Comparison of ENCODE assay signal across 8 cellular contexts in genomic region chr1:66925558-66925910, GRCh38. TPM values are rescaled to one million over a fixed set of nuclear protein-coding genes. Genes with fewer than 3 reads are reported as not detected.
DNase-seq lines count a peak whose midpoint lies in the region; ATAC-seq, FAIRE-seq and TF ChIP-seq lines count a peak whose summit lies in the region.

No MANE protein-coding gene starts in this region.

- H3K36me3 ChIP-seq in K562 (ENCODE audit: control insufficient read depth, insufficient read depth, low read length) (peaks cover 2% of the 10 kb centered on the region; the same call in 1 of the 3 replicates), mesodermal cell (ENCODE audit: control insufficient read depth, insufficient read depth, low read length) (peaks cover 2% of the 10 kb centered on the region)

- peak overlapping the region; percentile 93 for H3K4me2 ChIP-seq in K562 (ENCODE audit: insufficient read depth, low read length)

- TF ChIP-seq POLR2A in K562 (conservative IDR thresholded peaks at IDR 0.05): no peak

- H3K27ac ChIP-seq in K562 (ENCODE audit: extremely low read depth, low read depth, low read length) (peak overlapping the region; percentile 81), mesodermal cell (ENCODE audit: low read depth, low read length, severe bottlenecking) (peak overlapping the region; percentile 93)

- POLR2A ChIA-PET in K562 (lab: Yijun Ruan, JAX): interaction anchor here (0.7 to 1.9 kb wide), 2 partner anchors 9 to 41 kb away, joined by 4 to 8 read pairs; no protein-coding TSS in a partner anchor

- H3K4me1 ChIP-seq in K562 (replicated peaks in 1 of 2; ENCODE audit: control insufficient read depth in 2 of 2, insufficient read depth in 2 of 2, low read length in 2 of 2) (peaks cover 4 to 16% of the 10 kb centered on the region in 2 experiments; a peak in 4 of 5 replicates), mesodermal cell (ENCODE audit: control insufficient read depth, insufficient read depth, low read length, poor library complexity, severe bottlenecking) (peaks cover 6% of the 10 kb centered on the region)

- no peaks in the 10 kb centered on the region for H4K20me1 ChIP-seq in K562 (replicated peaks; ENCODE audit: control insufficient read depth, insufficient read depth, low read length)

- no peak for DNase-seq in GM12865 (ENCODE audit: low read depth)
- DNase-seq in K562 (ENCODE audit: extremely low read depth in 1 of 4, low spot score in 3 of 4): no peak
- no peak for DNase-seq in NCI-H1105 treated with DMSO at 0.1 percent for 48 hours (lab: John Stamatoyannopoulos, UW)
- no peak for DNase-seq in stimulated activated CD4-positive, alpha-beta T cell treated with anti-CD3 and anti-CD28 coated beads, Interleukin-12 subunit alpha, Interleukin-12 subunit beta, amount 100 ng/mL, for 4 hours

- WGBS in K562 (ENCODE audit: insufficient coverage, low coverage, missing lambda C conversion rate): 0% methylated on average over 11 of the region's 11 CpGs
- 0 to 3% methylated on average over 8 of the region's 11 CpGs for WGBS in mesodermal cell (ENCODE audit: insufficient coverage in 2 of 2), 2 experiments

- in situ Hi-C loops in K562 (cut with MboI): no loop called here

- peak overlapping the region; percentile 96 for H3K4me3 ChIP-seq in GM12865 (ENCODE audit: low read depth, low read length)
- peak overlapping the region; percentile 85 for H3K4me3 ChIP-seq in K562
- H3K4me3 ChIP-seq in mesodermal cell (ENCODE audit: extremely low read depth, insufficient read depth, low read length, poor library complexity, severe bottlenecking): peak overlapping the region; percentile 56

- intact Hi-C loops in K562 (cut with micrococcal nuclease): loop anchor here (2.0 to 5.0 kb wide), 3 partner anchors 157 to 507 kb away; partner anchors contain the start of gene SERBP1

- H3K9me1 ChIP-seq in K562 (ENCODE audit: control insufficient read depth, insufficient read depth, low read length): no peaks in the 10 kb centered on the region

- no peak for TF ChIP-seq RAD21 in K562 (CRISPR knock-in tag; conservative IDR thresholded peaks at IDR 0.05 in 1 of 2, IDR thresholded peaks at IDR 0.05 in 1 of 2)

- H2AFZ ChIP-seq in K562 (ENCODE audit: low read depth, low read length): peak overlapping the region; percentile 98

- H3K9me3 ChIP-seq in K562 (replicated peaks; ENCODE audit: control insufficient read depth, insufficient read depth, low read depth, low read length): no peaks in the 10 kb centered on the region
- H3K9me3 ChIP-seq in mesodermal cell (ENCODE audit: control insufficient read depth, low read length): no peaks in the 10 kb centered on the region

- peaks cover 73% of the 10 kb centered on the region for H3K79me2 ChIP-seq in K562 (ENCODE audit: control insufficient read depth, insufficient read depth, low read length)

- FAIRE-seq in K562 (lab: Jason Lieb, UNC): no peak

- TF ChIP-seq CTCF in GM12865 (IDR thresholded peaks at IDR 0.05; ENCODE audit: insufficient read depth, low read depth, low read length, missing control alignments) (no peak), K562 (IDR thresholded peaks at IDR 0.05 in 2 of 3, conservative IDR thresholded peaks at IDR 0.05 in 1 of 3; ENCODE audit: insufficient read depth in 2 of 3, low read depth in 1 of 3, low read length in 3 of 3) (no peak)

- peak overlapping the region; percentile 62 to 89 for H3K9ac ChIP-seq in K562 (ENCODE audit: insufficient read depth in 1 of 2, low read depth in 2 of 2, low read length in 2 of 2)

- no peaks in the 10 kb centered on the region for H3K27me3 ChIP-seq in K562 (ENCODE audit: control insufficient read depth in 2 of 2, insufficient read depth in 2 of 2, low read length in 2 of 2)

- ATAC-seq in HG03108 (IDR thresholded peaks at IDR 0.05; ENCODE audit: unreplicated experiment) (peak; percentile 0), K562 (peak; percentile 46), HG03354 (IDR thresholded peaks at IDR 0.05; ENCODE audit: poor library complexity, severe bottlenecking, unreplicated experiment) (no peak), HG03571 (IDR thresholded peaks at IDR 0.05; ENCODE audit: unreplicated experiment) (no peak)

- CTCF ChIA-PET in K562 (lab: Yijun Ruan, JAX; ENCODE audit: low intra/inter-chr PET ratio): no interaction called here

- no peak for TF ChIP-seq EP300 in K562 (IDR thresholded peaks at IDR 0.05; ENCODE audit: low read length)

- no TSS peak for BruUV-seq in K562 (replicated peaks; lab: Mats Ljungman, UMichigan)

TF ChIP-seq in K562, 482 proteins besides CTCF, POLR2A, EP300 and RAD21 (continues in another document):
- TF ChIP-seq CBFB (CRISPR knock-in tag; IDR thresholded peaks at IDR 0.05) (peak; percentile 20; the same call in 1 of the 2 replicates), ILF3 (IDR thresholded peaks at IDR 0.05; ENCODE audit: borderline replicate concordance) (no peak), TEAD4 (IDR thresholded peaks at IDR 0.05; ENCODE audit: low read length) (0 out of 2 replicates have a peak, but pooled peaks have one; percentile 3), TEAD4 (CRISPR knock-in tag; IDR thresholded peaks at IDR 0.05; ENCODE audit: borderline replicate concordance) (no peak), HCFC1 (IDR thresholded peaks at IDR 0.05; ENCODE audit: low read depth, low read length) (no peak), ZBTB1 (CRISPR knock-in tag; IDR thresholded peaks at IDR 0.05; ENCODE audit: borderline replicate concordance, low read depth) (no peak), ERF (CRISPR knock-in tag; IDR thresholded peaks at IDR 0.05) (no peak), ZNF589 (CRISPR knock-in tag; IDR thresholded peaks at IDR 0.05; ENCODE audit: low read depth) (peak; percentile 60; the same call in 1 of the 2 replicates)
- TF ChIP-seq, protein P1, sequence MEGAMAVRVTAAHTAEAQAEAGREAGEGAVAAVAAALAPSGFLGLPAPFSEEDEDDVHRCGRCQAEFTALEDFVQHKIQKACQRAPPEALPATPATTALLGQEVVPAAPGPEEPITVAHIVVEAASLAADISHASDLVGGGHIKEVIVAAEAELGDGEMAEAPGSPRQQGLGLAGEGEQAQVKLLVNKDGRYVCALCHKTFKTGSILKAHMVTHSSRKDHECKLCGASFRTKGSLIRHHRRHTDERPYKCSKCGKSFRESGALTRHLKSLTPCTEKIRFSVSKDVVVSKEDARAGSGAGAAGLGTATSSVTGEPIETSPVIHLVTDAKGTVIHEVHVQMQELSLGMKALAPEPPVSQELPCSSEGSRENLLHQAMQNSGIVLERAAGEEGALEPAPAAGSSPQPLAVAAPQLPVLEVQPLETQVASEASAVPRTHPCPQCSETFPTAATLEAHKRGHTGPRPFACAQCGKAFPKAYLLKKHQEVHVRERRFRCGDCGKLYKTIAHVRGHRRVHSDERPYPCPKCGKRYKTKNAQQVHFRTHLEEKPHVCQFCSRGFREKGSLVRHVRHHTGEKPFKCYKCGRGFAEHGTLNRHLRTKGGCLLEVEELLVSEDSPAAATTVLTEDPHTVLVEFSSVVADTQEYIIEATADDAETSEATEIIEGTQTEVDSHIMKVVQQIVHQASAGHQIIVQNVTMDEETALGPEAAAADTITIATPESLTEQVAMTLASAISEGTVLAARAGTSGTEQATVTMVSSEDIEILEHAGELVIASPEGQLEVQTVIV (CRISPR knock-in tag; IDR thresholded peaks at IDR 0.05; ENCODE audit: borderline replicate concordance): no peak

RNA-seq across cellular contexts. Expression of gene MIER1, which starts 0.7 kb away (rescaled TPM):
- 20.1 and 103 TPM in 2 replicates for total RNA-seq in K562 (2011; cell fraction: chromatin; rRNA removed; ENCODE audit: low replicate concordance)
- total RNA-seq in K562 (2011; cell fraction: nucleolus; rRNA removed): 10.7 and 14.5 TPM in 2 replicates
- total RNA-seq in K562 (2011; cell fraction: nucleoplasm; rRNA removed): 40.5 and 69.3 TPM in 2 replicates
- total RNA-seq in K562 (2014; rRNA removed): 14.7 and 17.6 TPM in 2 replicates
- 34.8 and 41.3 TPM in 2 replicates for total RNA-seq in K562 (2014; rRNA removed; fragmentation: Illumina TruSeq; extraction: Trizol)
- 28.7 and 28.9 TPM in 2 replicates for total RNA-seq in K562 (2015; rRNA removed; fragmentation: Illumina TruSeq; extraction: Trizol)
- total RNA-seq in K562 (2021): 23.1 and 23.7 TPM in 2 replicates
- polyA plus RNA-seq in K562 (2011; rRNA removed): 13.5 and 16.3 TPM in 2 replicates
- 1.7 and 4.6 TPM in 2 replicates for polyA plus RNA-seq in K562 (2011; cell fraction: cytosol; rRNA removed)
- polyA plus RNA-seq in K562 (2011; cell fraction: nucleus; rRNA removed): 9.3 and 12.9 TPM in 2 replicates
- 10.5 and 15.0 TPM in 2 replicates for polyA plus RNA-seq in K562 (2012)
- polyA plus RNA-seq in K562 (2014; fragmentation: Illumina TruSeq; extraction: Trizol): 16.4 and 18.4 TPM in 2 replicates
- polyA plus RNA-seq in K562 (2014; fragmentation: Nextera tagmentation; extraction: Ambion mirVana): 10 to 100 TPM; 21.5 to 23.7 TPM
- 13.7 and 13.9 TPM in 2 replicates for polyA plus RNA-seq in K562 (2014; rRNA removed)
- polyA minus RNA-seq in K562 (2011; rRNA and poly(A)+ RNA removed): 55.8 and 70.1 TPM in 2 replicates
- polyA minus RNA-seq in K562 (2011; cell fraction: cytosol; rRNA and poly(A)+ RNA removed): 17.5 and 20.6 TPM in 2 replicates
- 28.3 and 43.8 TPM in 2 replicates for polyA minus RNA-seq in K562 (2011; cell fraction: nucleus; rRNA and poly(A)+ RNA removed)
- polyA plus RNA-seq in mesodermal cell (2013, experiment 1 of 2): 25.4 TPM
- 30.2 TPM for polyA plus RNA-seq in mesodermal cell (2013, experiment 2 of 2)

RNA-seq across cellular contexts. Expression of gene DNAI4, which starts 0.9 kb away (rescaled TPM):
- total RNA-seq in K562 (2011; cell fraction: chromatin; rRNA removed; ENCODE audit: low replicate concordance): 0.32 and 2.8 TPM in 2 replicates
- total RNA-seq in K562 (2011; cell fraction: nucleolus; rRNA removed): 0.13 and 0.17 TPM in 2 replicates
- total RNA-seq in K562 (2011; cell fraction: nucleoplasm; rRNA removed): 1.2 and 2.4 TPM in 2 replicates
- total RNA-seq in K562 (2014; rRNA removed): 0.73 TPM in 1 of 2 replicates, not detected in the other
- 2.9 and 3.5 TPM in 2 replicates for total RNA-seq in K562 (2014; rRNA removed; fragmentation: Illumina TruSeq; extraction: Trizol)
- total RNA-seq in K562 (2015; rRNA removed; fragmentation: Illumina TruSeq; extraction: Trizol): 1.2 and 4.0 TPM in 2 replicates
- 2.9 TPM in 2 replicates for total RNA-seq in K562 (2021)
- 3.6 and 4.8 TPM in 2 replicates for polyA plus RNA-seq in K562 (2011; rRNA removed)
- 0.10 and 0.44 TPM in 2 replicates for polyA plus RNA-seq in K562 (2011; cell fraction: cytosol; rRNA removed)
- polyA plus RNA-seq in K562 (2011; cell fraction: nucleus; rRNA removed): 0.43 and 1.2 TPM in 2 replicates
- polyA plus RNA-seq in K562 (2012): 1.1 and 2.6 TPM in 2 replicates
- polyA plus RNA-seq in K562 (2014; fragmentation: Illumina TruSeq; extraction: Trizol): 0.83 and 1.7 TPM in 2 replicates
- 1 to 10 TPM; 1.8 to 2.2 TPM for polyA plus RNA-seq in K562 (2014; fragmentation: Nextera tagmentation; extraction: Ambion mirVana)
- 0.31 and 0.57 TPM in 2 replicates for polyA plus RNA-seq in K562 (2014; rRNA removed)
- polyA minus RNA-seq in K562 (2011; rRNA and poly(A)+ RNA removed): 1.9 and 5.0 TPM in 2 replicates
- 0.76 and 1.9 TPM in 2 replicates for polyA minus RNA-seq in K562 (2011; cell fraction: cytosol; rRNA and poly(A)+ RNA removed)
- polyA minus RNA-seq in K562 (2011; cell fraction: nucleus; rRNA and poly(A)+ RNA removed): 0.27 and 0.89 TPM in 2 replicates
- 4.0 TPM for polyA plus RNA-seq in mesodermal cell (2013, experiment 1 of 2)
- 4.8 TPM for polyA plus RNA-seq in mesodermal cell (2013, experiment 2 of 2)

Comparison
In these comparisons a context has a peak if more than half of its experiments do, and no peak if none do; other contexts are left out.
1. ATAC-seq: peak in HG03108 (single experiment) and K562 (single experiment); none in HG03354 (single experiment) and HG03571 (single experiment).
2. Peak in every context shown above with its lines, with median percentiles within 50 percentile points of each other: H3K4me3 ChIP-seq.